In genomic region chr4:33886356-33886755, GRCh38 we compare ENCODE assay signal across 14 cellular contexts.
DNase-seq lines count a peak whose midpoint lies in the region; ATAC-seq and TF ChIP-seq lines count a peak whose summit lies in the region.
"Had no signal": no experiment of that assay in that cellular context is flagged by ENCODE, and none has a peak within 500 bp of the region (broad histone marks: within the 10 kb centered on the region; RNA-seq: fewer than 3 reads in every experiment).

No MANE protein-coding gene starts in this region.

- ATAC-seq in HG02884 (IDR thresholded peaks at IDR 0.05; ENCODE audit: unreplicated experiment), result no peak

- H3K4me1 ChIP-seq in stomach, result no peaks in the 10 kb centered on the region

- H3K27ac ChIP-seq in stomach, result no peak overlapping the region
- H3K27ac ChIP-seq: BLaER1, GM23248, HL-60 had no signal

- no peaks in the 10 kb centered on the region for H3K27me3 ChIP-seq in stomach
- H3K27me3 ChIP-seq: BLaER1 had no signal

- intact Hi-C loops in stomach (cut with DNase I; ENCODE audit: low total_unique reads), result no loop called here

- H3K4me3 ChIP-seq in stomach, result no peak overlapping the region
- H3K4me3 ChIP-seq: BLaER1, GM23248 had no signal

- H3K36me3 ChIP-seq in stomach, result no peaks in the 10 kb centered on the region
- H3K36me3 ChIP-seq: BLaER1 had no signal

- no peak for TF ChIP-seq EP300 in stomach (IDR thresholded peaks at IDR 0.05)

- DNase-seq in NCI-H1105 treated with DMSO at 0.1 percent for 48 hours (lab: John Stamatoyannopoulos, UW), result peak; percentile 15
- DNase-seq in NCI-H1105 (lab: John Stamatoyannopoulos, UW), result no peak
- DNase-seq in NCI-H524 (lab: John Stamatoyannopoulos, UW), result peak; percentile 8 to 77
- peak; percentile 1 for DNase-seq in left kidney (ENCODE audit: low read depth, low spot score)
- no peak for DNase-seq in OCI-M1 (lab: John Stamatoyannopoulos, UW)
- no peak for DNase-seq in GM19240 (ENCODE audit: insufficient read length, low spot score)
- no peak for DNase-seq in stomach
- DNase-seq: 8988T; CD4-positive, alpha-beta memory T cell; GM23248; HCEC 1CT had no signal

- WGBS in stomach, 5 donors, result 88 to 94% (median 91%) methylated on average over 8 of the region's 8 CpGs

- no peaks in the 10 kb centered on the region for H3K9me3 ChIP-seq in stomach
- H3K9me3 ChIP-seq: BLaER1 had no signal

- TF ChIP-seq CTCF in stomach (IDR thresholded peaks at IDR 0.05), result no peak

- TF ChIP-seq POLR2A in stomach (IDR thresholded peaks at IDR 0.05), result no peak

Comparison
In these comparisons a context has a peak if more than half of its experiments do, and no peak if none do; other contexts are left out.
1. DNase-seq: peak in NCI-H1105 treated with DMSO at 0.1 percent for 48 hours (single experiment), NCI-H524 (2 of 2) and left kidney (single experiment); none in NCI-H1105 (single experiment), OCI-M1 (single experiment), GM19240 (single experiment) and stomach (single experiment).